ENCODE assay signal across 12 cellular contexts in the genomic region with DNA sequence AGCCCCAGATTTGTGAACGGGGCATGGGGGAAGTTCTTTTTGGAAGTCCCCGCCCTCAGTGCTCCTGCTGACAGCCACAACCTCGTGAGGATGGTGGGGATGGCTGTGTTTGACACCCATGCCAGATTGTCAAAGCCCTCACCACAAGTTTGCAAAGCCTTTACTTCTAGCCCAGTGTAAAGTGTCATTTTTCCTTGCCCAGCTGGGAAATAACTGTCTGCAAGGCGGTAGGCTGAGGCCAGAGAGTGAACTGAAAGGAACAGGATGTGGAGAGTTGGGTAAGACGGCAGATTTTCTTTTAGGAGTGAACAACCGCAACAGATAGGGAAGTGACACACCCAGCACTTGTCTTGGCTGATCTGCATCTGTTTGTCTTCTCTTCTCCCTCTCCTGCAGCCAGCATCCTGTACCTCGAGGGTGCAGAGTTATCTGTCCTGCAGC. TPM values are rescaled to one million over a fixed set of nuclear protein-coding genes. Genes with fewer than 3 reads are reported as not detected.
A peak's percentile ranks its signal among the peaks of the same experiment; 100 is the strongest.
DNase-seq lines count a peak whose midpoint lies in the region; ATAC-seq, FAIRE-seq and TF ChIP-seq lines count a peak whose summit lies in the region.
"Had no signal": no experiment of that assay in that cellular context is flagged by ENCODE, and none has a peak within 500 bp of the region (broad histone marks: within the 10 kb centered on the region; RNA-seq: fewer than 3 reads in every experiment).

No MANE protein-coding gene starts in this region.

- intact Hi-C loops in right cardiac atrium (cut with DNase I) = no loop called here

- 67% methylated on average over 7 of the region's 7 CpGs for WGBS in right cardiac atrium
- 89 to 97% methylated on average over 6 to 7 of the region's 7 CpGs for WGBS in endodermal cell (ENCODE audit: insufficient coverage in 1 of 2, insufficient read length in 1 of 2), 2 experiments

- H3K9ac ChIP-seq in BLaER1 = peak overlapping the region; percentile 66; the same call in 1 of the 2 replicates
- no peak overlapping the region for H3K9ac ChIP-seq in endodermal cell (ENCODE audit: extremely low read depth, low read length, poor library complexity, severe bottlenecking)

- peaks cover 71% of the 10 kb centered on the region for H4K20me1 ChIP-seq in BLaER1

- peaks cover 42% of the 10 kb centered on the region for H3K36me3 Mint-ChIP-seq in endodermal cell (ENCODE audit: low read depth)

- H3K4me1 ChIP-seq in BLaER1 = peaks cover 56% of the 10 kb centered on the region
- no peaks in the 10 kb centered on the region for H3K4me1 ChIP-seq in right cardiac atrium (ENCODE audit: control insufficient read depth, insufficient read depth, low read length)
- H3K4me1 ChIP-seq in endodermal cell (ENCODE audit: control insufficient read depth, insufficient read depth, low read length) = no peaks in the 10 kb centered on the region

- no peaks in the 10 kb centered on the region for H3K9me3 ChIP-seq in BLaER1
- H3K9me3 ChIP-seq in right cardiac atrium (ENCODE audit: control insufficient read depth, low read length) = no peaks in the 10 kb centered on the region
- no peaks in the 10 kb centered on the region for H3K9me3 ChIP-seq in endodermal cell (ENCODE audit: control insufficient read depth, low read length)
- H3K9me3 ChIP-seq: tibial nerve had no signal

- H3K36me3 ChIP-seq in BLaER1 = peaks cover 47% of the 10 kb centered on the region
- H3K36me3 ChIP-seq in endodermal cell (ENCODE audit: control insufficient read depth, insufficient read depth, low read length) = peaks cover 69% of the 10 kb centered on the region

- H3K4me3 Mint-ChIP-seq in endodermal cell = no peak overlapping the region
- H3K4me3 Mint-ChIP-seq: nephron had no signal

- no peaks in the 10 kb centered on the region for H3K27me3 Mint-ChIP-seq in endodermal cell (ENCODE audit: insufficient read depth)

- no peaks in the 10 kb centered on the region for H3K27me3 ChIP-seq in BLaER1
- H3K27me3 ChIP-seq in right cardiac atrium (ENCODE audit: control insufficient read depth, insufficient read depth) = no peaks in the 10 kb centered on the region
- no peaks in the 10 kb centered on the region for H3K27me3 ChIP-seq in endodermal cell (ENCODE audit: control insufficient read depth, insufficient read depth, low read length, poor library complexity, severe bottlenecking)
- H3K27me3 ChIP-seq: tibial nerve had no signal

- peak; percentile 65 for FAIRE-seq in GM19239 (lab: Jason Lieb, UNC)

- H3K4me2 ChIP-seq in BLaER1 = peak overlapping the region; percentile 84

- no peaks in the 10 kb centered on the region for H3K9me3 Mint-ChIP-seq in endodermal cell
- H3K9me3 Mint-ChIP-seq: nephron had no signal

- H3K4me1 Mint-ChIP-seq in endodermal cell = peaks cover 2% of the 10 kb centered on the region
- H3K4me1 Mint-ChIP-seq: nephron had no signal

- no peak overlapping the region for H3K27ac Mint-ChIP-seq in endodermal cell
- H3K27ac Mint-ChIP-seq: nephron had no signal

- H3K4me3 ChIP-seq in BLaER1 (no peak overlapping the region), right cardiac atrium (ENCODE audit: low read length) (no peak overlapping the region), endodermal cell (ENCODE audit: low read length) (no peak overlapping the region)
- H3K4me3 ChIP-seq: tibial nerve had no signal

- peak overlapping the region; percentile 66 for H3K27ac ChIP-seq in BLaER1
- no peak overlapping the region for H3K27ac ChIP-seq in right cardiac atrium (ENCODE audit: low read length)
- no peak overlapping the region for H3K27ac ChIP-seq in endodermal cell (ENCODE audit: low read depth, low read length)
- H3K27ac ChIP-seq: tibial nerve had no signal

- peak; percentile 70 to 71 for ATAC-seq in right cardiac atrium
- no peak for ATAC-seq in HG02938 (IDR thresholded peaks at IDR 0.05; ENCODE audit: unreplicated experiment)
- no peak for ATAC-seq in GM18873 (IDR thresholded peaks at IDR 0.05; ENCODE audit: low FRiP score, unreplicated experiment)

- no peak for TF ChIP-seq CTCF in endodermal cell (conservative IDR thresholded peaks at IDR 0.05)

- DNase-seq in GM19239 (ENCODE audit: insufficient read length, low spot score) (no peak), UCSD-AML1 (lab: John Stamatoyannopoulos, UW; ENCODE audit: unreplicated experiment) (peak; percentile 62), right cardiac atrium (peak in 1 of 3 donors; percentile 63), DMS 273 treated with DMSO at 0.1 percent for 48 hours (lab: John Stamatoyannopoulos, UW) (no peak), endodermal cell (no peak)
- DNase-seq: activated CD8-positive, alpha-beta memory T cell treated with anti-CD3 and anti-CD28 coated beads, Interleukin-2, amount 50 U/mL, for 48 hours had no signal

RNA-seq across cellular contexts. Expression of a gene that starts 13.6 kb away (rescaled TPM):
- total RNA-seq in right cardiac atrium = 10 to 100 TPM in 3 of 4 donors, 1 to 10 TPM in 1; 8.7 to 13.4 (median 12.6) TPM
- 4.6 TPM for polyA plus RNA-seq in right cardiac atrium
- 10 to 100 TPM; 14.8 to 16.0 TPM for total RNA-seq in endodermal cell
- polyA plus RNA-seq in endodermal cell (2013, experiment 1 of 2) = 5.2 TPM
- polyA plus RNA-seq in endodermal cell (2013, experiment 2 of 2) = 7.0 TPM

RNA-seq across cellular contexts. Expression of a gene that starts 22.8 kb away (rescaled TPM):
- total RNA-seq in right cardiac atrium (1 to 10 TPM in 3 of 4 donors, under 1 TPM in 1; 0.56 to 1.9 (median 1.1) TPM), endodermal cell (10 to 100 TPM in 1 of 2 donors, 1 to 10 TPM in 1; 8.9 to 10.9 TPM)
- 0.68 TPM for polyA plus RNA-seq in right cardiac atrium
- 9.9 TPM for polyA plus RNA-seq in endodermal cell (2013, experiment 1 of 2)
- polyA plus RNA-seq in endodermal cell (2013, experiment 2 of 2) = 7.9 TPM
- total RNA-seq: RPMI7951 had no signal

Comparison
In these comparisons a context has a peak if more than half of its experiments do, and no peak if none do; other contexts are left out.
1. ATAC-seq: peak in right cardiac atrium (2 of 2); none in HG02938 (single experiment) and GM18873 (single experiment).